31 cellular contexts compared by ENCODE assay signal in genomic region chr3:148460686-148461085, GRCh38.
DNase-seq lines count a peak whose midpoint lies in the region; ATAC-seq, FAIRE-seq and TF ChIP-seq lines count a peak whose summit lies in the region.
"Had no signal": no experiment of that assay in that cellular context is flagged by ENCODE, and none has a peak within 500 bp of the region (broad histone marks: within the 10 kb centered on the region; RNA-seq: fewer than 3 reads in every experiment).

No MANE protein-coding gene starts in this region.

- TF ChIP-seq POLR2A in HepG2 (IDR thresholded peaks at IDR 0.05; ENCODE audit: insufficient read depth in 1 of 2, low read depth in 2 of 2, low read length in 2 of 2) (no peak), right lobe of liver (IDR thresholded peaks at IDR 0.05) (no peak)

- TF ChIP-seq CTCF in HepG2 (CRISPR knock-in tag; IDR thresholded peaks at IDR 0.05) (no peak), liver (IDR thresholded peaks at IDR 0.05; ENCODE audit: low read depth, low read length, missing input control) (no peak), right lobe of liver (IDR thresholded peaks at IDR 0.05) (no peak), CD14-positive monocyte (IDR thresholded peaks at IDR 0.05) (no peak)

- H3K4me3 Mint-ChIP-seq in activated naive CD4-positive, alpha-beta T cell treated with anti-CD3 and anti-CD28 coated beads for 36 hours, result no peak overlapping the region
- H3K4me3 Mint-ChIP-seq in CD14-positive monocyte, result no peak overlapping the region
- H3K4me3 Mint-ChIP-seq: B cell; CD4-positive, alpha-beta memory T cell; CD4-positive, alpha-beta T cell; CD4-positive, CD25-positive, alpha-beta regulatory T cell; CD8-positive, alpha-beta memory T cell; CD8-positive, alpha-beta T cell had no signal

- DNase-seq in left lobe of liver (ENCODE audit: low spot score) (peak; percentile 47), HepG2 (ENCODE audit: low spot score) (peak; percentile 7), right lobe of liver (peak in 1 of 3 donors; percentile 47), CD14-positive monocyte (ENCODE audit: low spot score) (no peak), ureter (ENCODE audit: low spot score) (no peak)
- DNase-seq in activated naive CD4-positive, alpha-beta T cell treated with anti-CD3 and anti-CD28 coated beads for 36 hours, result no peak
- no peak for DNase-seq in stimulated activated CD4-positive, alpha-beta T cell treated with anti-CD3 and anti-CD28 coated beads, Interleukin-2, amount 100 ng/mL, for 24 hours
- DNase-seq: 8988T; BE2C; C1 segment of cervical spinal cord; Caco-2; Calu3; CD4-positive, alpha-beta memory T cell; CD4-positive, alpha-beta T cell; CD8-positive, alpha-beta memory T cell; CD8-positive, alpha-beta T cell; COR-L47; DMS 273 treated with DMSO at 0.1 percent for 48 hours; DMS153; DMS79; DMS79 treated with DMSO at 0.1 percent for 48 hours; DND-41 had no signal

- peaks cover 7% of the 10 kb centered on the region for H3K9me3 Mint-ChIP-seq in activated naive CD4-positive, alpha-beta T cell treated with anti-CD3 and anti-CD28 coated beads for 36 hours
- peaks cover 0 to 1% (median 0%) of the 10 kb centered on the region in 7 donors for H3K9me3 Mint-ChIP-seq in CD14-positive monocyte
- H3K9me3 Mint-ChIP-seq: CD8-positive, alpha-beta T cell had no signal

- no peak overlapping the region for H2AFZ ChIP-seq in HepG2 (ENCODE audit: low read length)

- intact Hi-C loops in HepG2 (cut with micrococcal nuclease; ENCODE audit: unreplicated experiment), result loop anchor here (1.0 to 5.0 kb wide), 2 partner anchors 172 to 259 kb away; no protein-coding TSS in a partner anchor
- intact Hi-C loops in right lobe of liver (cut with DNase I), result no loop called here
- intact Hi-C loops in activated naive CD4-positive, alpha-beta T cell treated with anti-CD3 and anti-CD28 coated beads for 36 hours (cut with micrococcal nuclease), result no loop called here
- intact Hi-C loops in CD14-positive monocyte (cut with micrococcal nuclease), result no loop called here

- in situ Hi-C loops in HepG2 (cut with HindIII; ENCODE audit: extremely low pct_ligation_motif_present, low pct_unique_long_range_greater_than_20kb), result no loop called here

- H3K4me3 ChIP-seq in HepG2 (replicated peaks in 1 of 3; ENCODE audit: insufficient read depth in 1 of 3, low read depth in 2 of 3, low read length in 3 of 3) (no peak overlapping the region), liver (ENCODE audit: low read depth in 1 of 3, low read length in 3 of 3) (no peak overlapping the region), right lobe of liver (no peak overlapping the region)
- H3K4me3 ChIP-seq: A549; BLaER1; BLaER1 treated with 17β-estradiol and CSF1 and Interleukin-3, amounts not matched to agents 10 nM and 100 nM had no signal

- H3K36me3 ChIP-seq in HepG2 (replicated peaks in 1 of 2; ENCODE audit: control insufficient read depth in 1 of 2, insufficient read depth in 2 of 2, low read length in 2 of 2), result no peaks in the 10 kb centered on the region
- no peaks in the 10 kb centered on the region for H3K36me3 ChIP-seq in liver (ENCODE audit: control insufficient read depth in 4 of 4, insufficient read depth in 3 of 4, low read depth in 1 of 4, low read length in 3 of 4)
- H3K36me3 ChIP-seq in right lobe of liver, result no peaks in the 10 kb centered on the region
- H3K36me3 ChIP-seq: BE2C; BLaER1; BLaER1 treated with 17β-estradiol and CSF1 and Interleukin-3, amounts not matched to agents 10 nM and 100 nM had no signal

- H3K9ac ChIP-seq in HepG2 (ENCODE audit: insufficient read depth, low read depth, low read length) (no peak overlapping the region), liver (ENCODE audit: low read depth in 1 of 2, low read length in 2 of 2) (no peak overlapping the region)
- H3K9ac ChIP-seq: BLaER1; BLaER1 treated with 17β-estradiol and CSF1 and Interleukin-3, amounts not matched to agents 10 nM and 100 nM had no signal

- H3K4me1 ChIP-seq in HepG2 (ENCODE audit: insufficient read depth, low read length), result peaks cover 22% of the 10 kb centered on the region
- peaks cover 3 to 13% (median 7%) of the 10 kb centered on the region in 4 donors for H3K4me1 ChIP-seq in liver (ENCODE audit: control insufficient read depth in 4 of 4, insufficient read depth in 4 of 4, low read length in 3 of 4)
- H3K4me1 ChIP-seq in right lobe of liver, result peaks cover 0 to 12% (median 0%) of the 10 kb centered on the region in 4 donors
- H3K4me1 ChIP-seq: A549, BE2C, BLaER1, Caco-2 had no signal

- POLR2A ChIA-PET in HepG2 (lab: Yijun Ruan, JAX), result no interaction called here

- no peaks in the 10 kb centered on the region for H3K4me1 Mint-ChIP-seq in activated naive CD4-positive, alpha-beta T cell treated with anti-CD3 and anti-CD28 coated beads for 36 hours (ENCODE audit: low read depth)
- no peaks in the 10 kb centered on the region for H3K4me1 Mint-ChIP-seq in CD14-positive monocyte
- H3K4me1 Mint-ChIP-seq: B cell; CD4-positive, alpha-beta memory T cell; CD4-positive, CD25-positive, alpha-beta regulatory T cell; CD8-positive, alpha-beta memory T cell had no signal

- no peak for FAIRE-seq in HepG2 (lab: Jason Lieb, UNC)
- FAIRE-seq: A549, D721Med had no signal

- no peaks in the 10 kb centered on the region for H3K79me2 ChIP-seq in HepG2 (ENCODE audit: insufficient read depth, low read length)

- CTCF ChIA-PET in HepG2 (lab: Yijun Ruan, JAX; ENCODE audit: low intra/inter-chr PET ratio, low total read pairs), result interaction anchor here (0.7 kb wide), 1 partner anchor 81 kb away, joined by 3 read pairs; no protein-coding TSS in a partner anchor
- CTCF ChIA-PET in activated naive CD4-positive, alpha-beta T cell treated with anti-CD3 and anti-CD28 coated beads for 36 hours (lab: Charles Lee), result no interaction called here

- BruUV-seq in HepG2 (replicated peaks; lab: Mats Ljungman, UMichigan), result no TSS peak

- ATAC-seq in left lobe of liver, result peak; percentile 98
- peak; percentile 56 for ATAC-seq in HepG2
- peak; percentile 98 to 99 (median 98) for ATAC-seq in right lobe of liver
- ATAC-seq: A549; CD8-positive, alpha-beta T cell had no signal

- TF ChIP-seq EP300 in HepG2 (IDR thresholded peaks at IDR 0.05; ENCODE audit: low read depth in 2 of 2, low read length in 2 of 2) (no peak; a peak in 1 of 4 replicates), HepG2 (CRISPR knock-in tag; IDR thresholded peaks at IDR 0.05; ENCODE audit: borderline replicate concordance) (no peak)

- H3K27me3 ChIP-seq in HepG2 (ENCODE audit: control insufficient read depth in 1 of 2, insufficient read depth in 2 of 2, low read length in 2 of 2), result peaks cover 0 to 1% of the 10 kb centered on the region in 2 experiments; a peak in 1 of 5 replicates
- no peaks in the 10 kb centered on the region for H3K27me3 ChIP-seq in liver (ENCODE audit: control insufficient read depth in 4 of 4, insufficient read depth in 4 of 4, low read length in 3 of 4)
- no peaks in the 10 kb centered on the region for H3K27me3 ChIP-seq in right lobe of liver
- H3K27me3 ChIP-seq: BE2C; BLaER1; BLaER1 treated with 17β-estradiol and CSF1 and Interleukin-3, amounts not matched to agents 10 nM and 100 nM had no signal

- no peak for TF ChIP-seq RAD21 in HepG2 (CRISPR knock-in tag; IDR thresholded peaks at IDR 0.05)
- peak; percentile 38 to 58 for TF ChIP-seq RAD21 in liver (IDR thresholded peaks at IDR 0.05)

- no peaks in the 10 kb centered on the region for H3K36me3 Mint-ChIP-seq in activated naive CD4-positive, alpha-beta T cell treated with anti-CD3 and anti-CD28 coated beads for 36 hours (ENCODE audit: low read depth)
- no peaks in the 10 kb centered on the region for H3K36me3 Mint-ChIP-seq in CD14-positive monocyte
- H3K36me3 Mint-ChIP-seq: CD4-positive, alpha-beta memory T cell; CD4-positive, CD25-positive, alpha-beta regulatory T cell; CD8-positive, alpha-beta memory T cell; CD8-positive, alpha-beta T cell had no signal

- no peaks in the 10 kb centered on the region for H3K27me3 Mint-ChIP-seq in activated naive CD4-positive, alpha-beta T cell treated with anti-CD3 and anti-CD28 coated beads for 36 hours (ENCODE audit: low read depth)
- H3K27me3 Mint-ChIP-seq in CD14-positive monocyte (ENCODE audit: low read depth in 3 of 3), result peaks cover 0 to 2% (median 1%) of the 10 kb centered on the region in 3 donors
- H3K27me3 Mint-ChIP-seq: B cell; CD4-positive, alpha-beta memory T cell; CD4-positive, alpha-beta T cell; CD4-positive, CD25-positive, alpha-beta regulatory T cell; CD8-positive, alpha-beta memory T cell had no signal

- WGBS in HepG2 (ENCODE audit: low lambda C conversion rate), result 31% methylated on average over 3 of the region's 3 CpGs
- 81% methylated on average over 3 of the region's 3 CpGs for WGBS in liver
- WGBS in right lobe of liver (ENCODE audit: insufficient coverage, low coverage, low lambda C conversion rate, missing lambda C conversion rate), result 40% methylated on average over 1 of the region's 3 CpGs

- no peak overlapping the region for H3K27ac Mint-ChIP-seq in activated naive CD4-positive, alpha-beta T cell treated with anti-CD3 and anti-CD28 coated beads for 36 hours
- no peak overlapping the region for H3K27ac Mint-ChIP-seq in CD14-positive monocyte
- H3K27ac Mint-ChIP-seq: B cell; CD4-positive, alpha-beta T cell; CD4-positive, CD25-positive, alpha-beta regulatory T cell; CD8-positive, alpha-beta memory T cell; CD8-positive, alpha-beta T cell had no signal

- H3K4me2 ChIP-seq in HepG2 (ENCODE audit: low read depth, low read length), result peak overlapping the region; percentile 53; the same call in 1 of the 2 replicates
- H3K4me2 ChIP-seq: A549; BLaER1; BLaER1 treated with 17β-estradiol and CSF1 and Interleukin-3, amounts not matched to agents 10 nM and 100 nM had no signal

- no peaks in the 10 kb centered on the region for H4K20me1 ChIP-seq in HepG2 (ENCODE audit: insufficient read depth, low read length)
- H4K20me1 ChIP-seq: BLaER1; BLaER1 treated with 17β-estradiol and CSF1 and Interleukin-3, amounts not matched to agents 10 nM and 100 nM had no signal

- H3K27ac ChIP-seq in HepG2 (ENCODE audit: extremely low read length, insufficient read depth, low read length) (no peak overlapping the region), liver (ENCODE audit: low read depth in 1 of 2, low read length in 2 of 2) (no peak overlapping the region), right lobe of liver (peak overlapping the region in 2 of 3 donors; percentile 20 to 73)
- H3K27ac ChIP-seq: 22Rv1; A549; BLaER1; BLaER1 treated with 17β-estradiol and CSF1 and Interleukin-3, amounts not matched to agents 10 nM and 100 nM; C4-2B had no signal

- peaks cover 4% of the 10 kb centered on the region for H3K9me3 ChIP-seq in HepG2 (ENCODE audit: low read length)
- no peaks in the 10 kb centered on the region for H3K9me3 ChIP-seq in liver (ENCODE audit: control insufficient read depth in 4 of 4, low read length in 3 of 4)
- no peaks in the 10 kb centered on the region for H3K9me3 ChIP-seq in right lobe of liver
- H3K9me3 ChIP-seq: A549; BE2C; BLaER1; BLaER1 treated with 17β-estradiol and CSF1 and Interleukin-3, amounts not matched to agents 10 nM and 100 nM; Caco-2 had no signal

TF ChIP-seq in HepG2, 621 proteins besides CTCF, POLR2A, EP300 and RAD21 (continues in another document):
- 0 out of 2 replicates have a peak, but pooled peaks have one; percentile 34 for TF ChIP-seq MED1 (CRISPR knock-in tag; IDR thresholded peaks at IDR 0.05)
- no peak for TF ChIP-seq ZNF746 (CRISPR knock-in tag; IDR thresholded peaks at IDR 0.05)

TF ChIP-seq in liver, 16 proteins besides CTCF, POLR2A, EP300 and RAD21 (continues in another document):
- peak; percentile 23 for TF ChIP-seq YY1 (IDR thresholded peaks at IDR 0.05)

Comparison
In these comparisons a context has a peak if more than half of its experiments do, and no peak if none do; other contexts are left out.
1. H3K27ac ChIP-seq: peak in right lobe of liver (2 of 3); none in HepG2 (single experiment) and liver (0 of 2).
2. DNase-seq: peak in left lobe of liver (single experiment) and HepG2 (single experiment); none in activated naive CD4-positive, alpha-beta T cell treated with anti-CD3 and anti-CD28 coated beads for 36 hours (single experiment), stimulated activated CD4-positive, alpha-beta T cell treated with anti-CD3 and anti-CD28 coated beads, Interleukin-2, amount 100 ng/mL, for 24 hours (0 of 2), CD14-positive monocyte (single experiment) and ureter (single experiment).
3. Peak in every context shown above with its lines, with median percentiles within 50 percentile points of each other: ATAC-seq.